In genomic region chr2:19971691-19972090, GRCh38 we compare ENCODE assay signal across 16 cellular contexts. TPM values are rescaled to one million over a fixed set of nuclear protein-coding genes. Genes with fewer than 3 reads are reported as not detected.
DNase-seq lines count a peak whose midpoint lies in the region; ATAC-seq and TF ChIP-seq lines count a peak whose summit lies in the region.
"Had no signal": no experiment of that assay in that cellular context is flagged by ENCODE, and none has a peak within 500 bp of the region (broad histone marks: within the 10 kb centered on the region; RNA-seq: fewer than 3 reads in every experiment).

No MANE protein-coding gene starts in this region.

- no peak overlapping the region for H3K4me3 Mint-ChIP-seq in activated T-cell treated with anti-CD3 and anti-CD28 coated beads, Interleukin-2, amount 50 U/mL, for 72 hours
- H3K4me3 Mint-ChIP-seq in T-helper 17 cell = no peak overlapping the region
- H3K4me3 Mint-ChIP-seq in effector memory CD8-positive, alpha-beta T cell = no peak overlapping the region

- 43% methylated on average over 3 of the region's 3 CpGs for WGBS in smooth muscle cell (ENCODE audit: low lambda C conversion rate)

- peaks cover 6% of the 10 kb centered on the region for H3K4me1 Mint-ChIP-seq in activated T-cell treated with anti-CD3 and anti-CD28 coated beads, Interleukin-2, amount 50 U/mL, for 72 hours (ENCODE audit: low read depth)
- H3K4me1 Mint-ChIP-seq in T-helper 17 cell = peaks cover 13% of the 10 kb centered on the region
- H3K4me1 Mint-ChIP-seq in effector memory CD8-positive, alpha-beta T cell (ENCODE audit: low read depth in 2 of 2) = no peaks in the 10 kb centered on the region

- H2AFZ ChIP-seq in smooth muscle cell (ENCODE audit: low read depth) = no peak overlapping the region

- H3K4me2 ChIP-seq in smooth muscle cell = peak overlapping the region; percentile 39

- H3K9ac ChIP-seq in smooth muscle cell (ENCODE audit: low read depth) = no peak overlapping the region

- H3K36me3 ChIP-seq in smooth muscle cell (ENCODE audit: low read depth) = no peaks in the 10 kb centered on the region
- peaks cover 5% of the 10 kb centered on the region for H3K36me3 ChIP-seq in right atrium auricular region
- H3K36me3 ChIP-seq: colonic mucosa had no signal

- H3K79me2 ChIP-seq in smooth muscle cell (ENCODE audit: low read depth) = no peaks in the 10 kb centered on the region

- H3K4me3 ChIP-seq in smooth muscle cell = no peak overlapping the region
- H3K4me3 ChIP-seq in right atrium auricular region = no peak overlapping the region
- H3K4me3 ChIP-seq: colonic mucosa had no signal

- H3F3A ChIP-seq in smooth muscle cell (ENCODE audit: low read depth) = no peaks in the 10 kb centered on the region

- peak overlapping the region; percentile 93 for H3K27ac Mint-ChIP-seq in activated T-cell treated with anti-CD3 and anti-CD28 coated beads, Interleukin-2, amount 50 U/mL, for 72 hours
- H3K27ac Mint-ChIP-seq in T-helper 17 cell = peak overlapping the region; percentile 83
- peak overlapping the region in 1 of 2 donors; percentile 71 for H3K27ac Mint-ChIP-seq in effector memory CD8-positive, alpha-beta T cell

- no peaks in the 10 kb centered on the region for H3K9me3 Mint-ChIP-seq in activated T-cell treated with anti-CD3 and anti-CD28 coated beads, Interleukin-2, amount 50 U/mL, for 72 hours
- H3K9me3 Mint-ChIP-seq in effector memory CD8-positive, alpha-beta T cell = no peaks in the 10 kb centered on the region

- H3K4me1 ChIP-seq in smooth muscle cell (ENCODE audit: low read depth) = no peaks in the 10 kb centered on the region
- no peaks in the 10 kb centered on the region for H3K4me1 ChIP-seq in right atrium auricular region
- H3K4me1 ChIP-seq: colonic mucosa had no signal

- DNase-seq in activated T-cell treated with anti-CD3 and anti-CD28 coated beads, Interleukin-2, amount 50 U/mL, for 72 hours = no peak
- no peak for DNase-seq in activated T-cell treated with anti-CD3 and anti-CD28 coated beads for 4 hours
- DNase-seq in T-helper 17 cell = no peak
- DNase-seq in effector memory CD8-positive, alpha-beta T cell = no peak
- no peak for DNase-seq in smooth muscle cell (lab: John Stamatoyannopoulos, UW; ENCODE audit: unreplicated experiment)
- DNase-seq in NCI-H2171 treated with DMSO at 0.1 percent for 48 hours (lab: John Stamatoyannopoulos, UW) = no peak
- DNase-seq in NCI-H2171 (lab: John Stamatoyannopoulos, UW) = no peak
- no peak for DNase-seq in right atrium auricular region (ENCODE audit: low spot score)
- DNase-seq: activated effector memory CD4-positive, alpha-beta T cell treated with Interleukin-2 at 50 U/mL for 16 hours; Calu3; colonic mucosa; NCI-H146; NCI-H345; T-helper 9 cell had no signal

- ATAC-seq in activated T-cell treated with anti-CD3 and anti-CD28 coated beads, Interleukin-2, amount 50 U/mL, for 72 hours (replicated peaks in 1 of 2) = peak; percentile 47 to 74
- ATAC-seq in T-helper 17 cell = peak; percentile 92
- peak; percentile 94 for ATAC-seq in effector memory CD8-positive, alpha-beta T cell (replicated peaks)
- ATAC-seq: Right ventricle myocardium inferior had no signal

- no peaks in the 10 kb centered on the region for H3K27me3 Mint-ChIP-seq in activated T-cell treated with anti-CD3 and anti-CD28 coated beads, Interleukin-2, amount 50 U/mL, for 72 hours (ENCODE audit: low read depth)
- H3K27me3 Mint-ChIP-seq in T-helper 17 cell = no peaks in the 10 kb centered on the region
- no peaks in the 10 kb centered on the region for H3K27me3 Mint-ChIP-seq in effector memory CD8-positive, alpha-beta T cell

- H4K20me1 ChIP-seq in smooth muscle cell (ENCODE audit: low read depth) = no peaks in the 10 kb centered on the region

- H3K9me3 ChIP-seq in T-helper 17 cell (ENCODE audit: control insufficient read depth, low read length, poor library complexity, severe bottlenecking) (no peaks in the 10 kb centered on the region), smooth muscle cell (replicated peaks; ENCODE audit: low read depth) (no peaks in the 10 kb centered on the region), right atrium auricular region (no peaks in the 10 kb centered on the region)
- H3K9me3 ChIP-seq: colonic mucosa had no signal

- TF ChIP-seq CTCF in smooth muscle cell (IDR thresholded peaks at IDR 0.05; ENCODE audit: borderline replicate concordance, insufficient read depth, poor library complexity, severe bottlenecking) (no peak), right atrium auricular region (IDR thresholded peaks at IDR 0.05) (no peak)

- H3K36me3 Mint-ChIP-seq in activated T-cell treated with anti-CD3 and anti-CD28 coated beads, Interleukin-2, amount 50 U/mL, for 72 hours (ENCODE audit: insufficient read depth in 2 of 2) = peaks cover 2% of the 10 kb centered on the region in 2 donors
- peaks cover 9% of the 10 kb centered on the region for H3K36me3 Mint-ChIP-seq in T-helper 17 cell (ENCODE audit: low read depth)
- H3K36me3 Mint-ChIP-seq in effector memory CD8-positive, alpha-beta T cell (ENCODE audit: insufficient read depth) = peaks cover 18% of the 10 kb centered on the region

- H3K27ac ChIP-seq in smooth muscle cell (ENCODE audit: low read depth) = peak overlapping the region; percentile 49
- H3K27ac ChIP-seq in right atrium auricular region = no peak overlapping the region
- H3K27ac ChIP-seq: colonic mucosa had no signal

- no peaks in the 10 kb centered on the region for H3K27me3 ChIP-seq in smooth muscle cell (ENCODE audit: low read depth)
- no peaks in the 10 kb centered on the region for H3K27me3 ChIP-seq in right atrium auricular region
- H3K27me3 ChIP-seq: colonic mucosa had no signal

RNA-seq across cellular contexts. Expression of gene WDR35, which starts 18.2 kb away (rescaled TPM):
- total RNA-seq in activated T-cell treated with anti-CD3 and anti-CD28 coated beads, Interleukin-2, amount 50 U/mL, for 72 hours = 1 to 10 TPM; 4.7 to 6.4 TPM
- 1 to 10 TPM; 3.5 to 5.6 TPM for total RNA-seq in T-helper 17 cell
- total RNA-seq in smooth muscle cell = 4.7 and 5.7 TPM in 2 replicates
- polyA plus RNA-seq in smooth muscle cell = 0.70 and 1.6 TPM in 2 replicates
- total RNA-seq in right atrium auricular region = 1 to 10 TPM; 4.1 to 5.0 TPM

RNA-seq across cellular contexts. Expression of gene MATN3, which starts 40.8 kb away (rescaled TPM):
- total RNA-seq in activated T-cell treated with anti-CD3 and anti-CD28 coated beads, Interleukin-2, amount 50 U/mL, for 72 hours = not detected
- total RNA-seq in T-helper 17 cell (not detected), smooth muscle cell (5.1 and 5.6 TPM in 2 replicates), right atrium auricular region (not detected)
- polyA plus RNA-seq in smooth muscle cell = 7.4 and 12.9 TPM in 2 replicates
- total RNA-seq: G401 had no signal
